20 cellular contexts compared by ENCODE assay signal in the genomic region with DNA sequence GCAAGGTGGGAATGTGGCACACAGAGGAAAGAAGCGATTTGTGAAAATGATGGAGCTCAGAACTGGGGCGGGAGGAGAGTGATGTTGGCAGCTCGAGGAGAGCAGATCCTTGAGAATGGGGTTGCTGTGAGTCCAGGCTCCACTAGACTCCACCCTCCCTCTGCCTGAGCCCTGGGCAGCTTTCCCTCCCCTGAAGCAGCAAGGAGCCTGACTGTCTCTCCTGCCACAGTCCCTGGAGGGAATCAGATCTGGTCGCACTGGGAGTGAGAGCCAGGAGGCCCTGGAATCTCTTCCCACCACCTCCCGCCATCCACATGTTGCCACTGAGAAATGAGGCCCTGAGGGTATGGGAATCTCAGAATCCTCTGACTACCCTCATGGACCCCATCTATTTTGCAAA.
A peak's percentile ranks its signal among the peaks of the same experiment; 100 is the strongest.
DNase-seq lines count a peak whose midpoint lies in the region; ATAC-seq, FAIRE-seq and TF ChIP-seq lines count a peak whose summit lies in the region.
"Had no signal": no experiment of that assay in that cellular context is flagged by ENCODE, and none has a peak within 500 bp of the region (broad histone marks: within the 10 kb centered on the region; RNA-seq: fewer than 3 reads in every experiment).

No MANE protein-coding gene starts in this region.

- TF ChIP-seq RAD21 in K562 (CRISPR knock-in tag; conservative IDR thresholded peaks at IDR 0.05 in 1 of 2, IDR thresholded peaks at IDR 0.05 in 1 of 2), result no peak

- no peak for TF ChIP-seq EP300 in K562 (IDR thresholded peaks at IDR 0.05; ENCODE audit: low read length)

- POLR2A ChIA-PET in HEK293 (lab: Yijun Ruan, JAX), result no interaction called here
- POLR2A ChIA-PET in K562 (lab: Yijun Ruan, JAX), result interaction anchor here (1.0 kb wide), 1 partner anchor 12 kb away, joined by 4 read pairs; no protein-coding TSS in a partner anchor

- peaks cover 0 to 2% (median 2%) of the 10 kb centered on the region in 3 donors for H3K27me3 Mint-ChIP-seq in CD14-positive monocyte (ENCODE audit: low read depth in 3 of 3)
- H3K27me3 Mint-ChIP-seq: CD4-positive, CD25-positive, alpha-beta regulatory T cell had no signal

- no peaks in the 10 kb centered on the region for H3K4me1 Mint-ChIP-seq in CD14-positive monocyte
- H3K4me1 Mint-ChIP-seq: B cell; CD4-positive, CD25-positive, alpha-beta regulatory T cell; CD8-positive, alpha-beta memory T cell had no signal

- TF ChIP-seq POLR2A in K562 (conservative IDR thresholded peaks at IDR 0.05), result no peak

- H3K4me1 ChIP-seq in HEK293 (ENCODE audit: control insufficient read depth, insufficient read depth, low read length) (no peaks in the 10 kb centered on the region), K562 (replicated peaks in 1 of 2; ENCODE audit: control insufficient read depth in 2 of 2, insufficient read depth in 2 of 2, low read length in 2 of 2) (no peaks in the 10 kb centered on the region), neuronal stem cell (ENCODE audit: control insufficient read depth in 2 of 2, insufficient read depth in 1 of 2, low read depth in 1 of 2, low read length in 2 of 2) (peaks cover 0 to 9% of the 10 kb centered on the region in 2 donors)
- H3K4me1 ChIP-seq: BLaER1 treated with 17β-estradiol and CSF1 and Interleukin-3, amounts not matched to agents 10 nM and 100 nM had no signal

- H3K9ac ChIP-seq in K562 (ENCODE audit: insufficient read depth in 1 of 2, low read depth in 2 of 2, low read length in 2 of 2) (peak overlapping the region in 1 of 2 experiments; percentile 38; a peak in 1 of 4 replicates), neuronal stem cell (ENCODE audit: low read depth, low read length, poor library complexity) (no peak overlapping the region)
- H3K9ac ChIP-seq: BLaER1 treated with 17β-estradiol and CSF1 and Interleukin-3, amounts not matched to agents 10 nM and 100 nM had no signal

- H3K27ac ChIP-seq in HEK293 (ENCODE audit: extremely low read depth, low read depth, low read length) (no peak overlapping the region), K562 (ENCODE audit: extremely low read depth, low read depth, low read length) (no peak overlapping the region), neuronal stem cell (replicated peaks; ENCODE audit: low read length) (no peak overlapping the region)
- H3K27ac ChIP-seq: BLaER1 treated with 17β-estradiol and CSF1 and Interleukin-3, amounts not matched to agents 10 nM and 100 nM had no signal

- H3K79me2 ChIP-seq in K562 (ENCODE audit: control insufficient read depth, insufficient read depth, low read length), result no peaks in the 10 kb centered on the region

- H3K9me3 ChIP-seq in HEK293 (ENCODE audit: control insufficient read depth, insufficient read depth, low read depth, low read length) (no peaks in the 10 kb centered on the region), K562 (replicated peaks; ENCODE audit: control insufficient read depth, insufficient read depth, low read depth, low read length) (no peaks in the 10 kb centered on the region), neuronal stem cell (replicated peaks in 1 of 2; ENCODE audit: control insufficient read depth in 2 of 2, insufficient read depth in 1 of 2, low read depth in 1 of 2, low read length in 2 of 2) (no peaks in the 10 kb centered on the region)
- H3K9me3 ChIP-seq: BLaER1 treated with 17β-estradiol and CSF1 and Interleukin-3, amounts not matched to agents 10 nM and 100 nM had no signal

- DNase-seq in CD14-positive monocyte (ENCODE audit: low spot score) (peak; percentile 39), K562 (ENCODE audit: extremely low read depth in 1 of 4, low spot score in 3 of 4) (no peak), neuronal stem cell (ENCODE audit: low spot score) (no peak), GDM1 (lab: John Stamatoyannopoulos, UW) (no peak)
- DNase-seq: CD4-positive, CD25-positive, alpha-beta regulatory T cell; CD8-positive, alpha-beta memory T cell; COR-L47; DMS 273 treated with DMSO at 0.1 percent for 48 hours; DMS53; DND-41; H9 had no signal

- TF ChIP-seq CTCF in CD14-positive monocyte (IDR thresholded peaks at IDR 0.05), result no peak
- no peak for TF ChIP-seq CTCF in HEK293 (tag by site-specific recombination; IDR thresholded peaks at IDR 0.05)
- no peak for TF ChIP-seq CTCF in K562 (IDR thresholded peaks at IDR 0.05 in 2 of 3, conservative IDR thresholded peaks at IDR 0.05 in 1 of 3; ENCODE audit: insufficient read depth in 2 of 3, low read depth in 1 of 3, low read length in 3 of 3)

- no peak overlapping the region for H3K27ac Mint-ChIP-seq in CD14-positive monocyte
- H3K27ac Mint-ChIP-seq: B cell; CD4-positive, CD25-positive, alpha-beta regulatory T cell; CD8-positive, alpha-beta memory T cell; H9 had no signal

- H3K18ac ChIP-seq in neuronal stem cell (ENCODE audit: low read length), result peak overlapping the region; percentile 63

- peaks cover 0 to 2% (median 0%) of the 10 kb centered on the region in 7 donors for H3K9me3 Mint-ChIP-seq in CD14-positive monocyte
- H3K9me3 Mint-ChIP-seq: CD4-positive, CD25-positive, alpha-beta regulatory T cell; CD8-positive, alpha-beta memory T cell; H9 had no signal

- BruUV-seq in K562 (replicated peaks; lab: Mats Ljungman, UMichigan), result no TSS peak

- no peak overlapping the region for H2BK15ac ChIP-seq in neuronal stem cell (ENCODE audit: low read length)

- CTCF ChIA-PET in HEK293 (lab: Yijun Ruan, JAX), result interaction anchor here (1.0 kb wide), 1 partner anchor 12 kb away, joined by 3 read pairs; no protein-coding TSS in a partner anchor
- CTCF ChIA-PET in K562 (lab: Yijun Ruan, JAX; ENCODE audit: low intra/inter-chr PET ratio), result no interaction called here

- no peaks in the 10 kb centered on the region for H3K9me1 ChIP-seq in K562 (ENCODE audit: control insufficient read depth, insufficient read depth, low read length)

- H2BK120ac ChIP-seq in neuronal stem cell (ENCODE audit: low read depth, low read length), result no peak overlapping the region

- H3K23ac ChIP-seq in neuronal stem cell (ENCODE audit: low read depth, low read length, poor library complexity), result no peak overlapping the region

- H3K4ac ChIP-seq in neuronal stem cell (ENCODE audit: low read length), result no peak overlapping the region

- H4K8ac ChIP-seq in neuronal stem cell (ENCODE audit: low read depth, low read length), result no peak overlapping the region

- ATAC-seq in K562, result no peak
- no peak for ATAC-seq in HG03175 (IDR thresholded peaks at IDR 0.05; ENCODE audit: unreplicated experiment)
- ATAC-seq in GM19395 (IDR thresholded peaks at IDR 0.05; ENCODE audit: unreplicated experiment), result no peak

- H3K36me3 ChIP-seq in HEK293 (ENCODE audit: control insufficient read depth in 2 of 2, insufficient read depth in 1 of 2, low read length in 2 of 2) (no peaks in the 10 kb centered on the region), K562 (ENCODE audit: control insufficient read depth, insufficient read depth, low read length) (no peaks in the 10 kb centered on the region), neuronal stem cell (replicated peaks in 1 of 2; ENCODE audit: control insufficient read depth in 2 of 2, insufficient read depth in 2 of 2, low read length in 2 of 2) (no peaks in the 10 kb centered on the region)
- H3K36me3 ChIP-seq: BLaER1 treated with 17β-estradiol and CSF1 and Interleukin-3, amounts not matched to agents 10 nM and 100 nM had no signal

- H2BK12ac ChIP-seq in neuronal stem cell (ENCODE audit: low read length), result no peak overlapping the region

- FAIRE-seq in K562 (lab: Jason Lieb, UNC), result no peak
- FAIRE-seq: G401.6, GM12892, GM18507, H1 had no signal

- H3K4me2 ChIP-seq in K562 (ENCODE audit: insufficient read depth, low read length) (no peak overlapping the region), neuronal stem cell (ENCODE audit: insufficient read depth, low read length, poor library complexity, severe bottlenecking) (no peak overlapping the region)
- H3K4me2 ChIP-seq: BLaER1 treated with 17β-estradiol and CSF1 and Interleukin-3, amounts not matched to agents 10 nM and 100 nM had no signal

- H2BK5ac ChIP-seq in neuronal stem cell (ENCODE audit: low read length), result no peak overlapping the region

- H3K4me3 Mint-ChIP-seq in CD14-positive monocyte, result no peak overlapping the region
- H3K4me3 Mint-ChIP-seq: B cell; CD4-positive, CD25-positive, alpha-beta regulatory T cell; CD8-positive, alpha-beta memory T cell; H9 had no signal

- no peak overlapping the region for H3K14ac ChIP-seq in neuronal stem cell (ENCODE audit: low read length)

- no peaks in the 10 kb centered on the region for H3K36me3 Mint-ChIP-seq in CD14-positive monocyte
- H3K36me3 Mint-ChIP-seq: CD4-positive, CD25-positive, alpha-beta regulatory T cell; CD8-positive, alpha-beta memory T cell had no signal

- H3K27me3 ChIP-seq in K562 (ENCODE audit: control insufficient read depth in 2 of 2, insufficient read depth in 2 of 2, low read length in 2 of 2), result peaks cover 0 to 13% of the 10 kb centered on the region in 2 experiments; a peak in 2 of 5 replicates
- H3K27me3 ChIP-seq in neuronal stem cell (ENCODE audit: control insufficient read depth in 3 of 3, insufficient read depth in 3 of 3, low read depth in 1 of 3, low read length in 3 of 3), result no peaks in the 10 kb centered on the region
- H3K27me3 ChIP-seq: BLaER1 treated with 17β-estradiol and CSF1 and Interleukin-3, amounts not matched to agents 10 nM and 100 nM had no signal

- no peaks in the 10 kb centered on the region for H3K79me1 ChIP-seq in neuronal stem cell (ENCODE audit: low read depth, low read length)

- 0% methylated on average over 5 of the region's 5 CpGs for WGBS in K562 (ENCODE audit: insufficient coverage, low coverage, missing lambda C conversion rate)
- WGBS in neuronal stem cell (ENCODE audit: extremely low coverage in 2 of 2, insufficient read length in 2 of 2, insufficient replicate concordance in 1 of 2), 2 donors, result no CpG with 5 or more reads among the region's 5 CpGs

- in situ Hi-C loops in K562 (cut with MboI), result no loop called here

- H2AK5ac ChIP-seq in neuronal stem cell (ENCODE audit: low read depth, low read length), result peak overlapping the region; percentile 6

- no peak overlapping the region for H3K4me3 ChIP-seq in HEK293 (ENCODE audit: low read depth, low read length)
- no peak overlapping the region for H3K4me3 ChIP-seq in K562
- H3K4me3 ChIP-seq in neuronal stem cell (ENCODE audit: low read length in 2 of 2), result no peak overlapping the region
- H3K4me3 ChIP-seq: BLaER1 treated with 17β-estradiol and CSF1 and Interleukin-3, amounts not matched to agents 10 nM and 100 nM had no signal

- no peak overlapping the region for H4K91ac ChIP-seq in neuronal stem cell (ENCODE audit: low read depth, low read length, poor library complexity)

- H2AFZ ChIP-seq in K562 (ENCODE audit: low read depth, low read length) (no peak overlapping the region), neuronal stem cell (ENCODE audit: low read length) (no peak overlapping the region)

- H4K20me1 ChIP-seq in K562 (replicated peaks; ENCODE audit: control insufficient read depth, insufficient read depth, low read length), result 0 out of 2 replicates have a peak, but pooled peaks cover 10% of the 10 kb centered on the region
- H4K20me1 ChIP-seq: BLaER1 treated with 17β-estradiol and CSF1 and Interleukin-3, amounts not matched to agents 10 nM and 100 nM had no signal

- intact Hi-C loops in CD14-positive monocyte (cut with micrococcal nuclease) (no loop called here), K562 (cut with micrococcal nuclease) (no loop called here)

TF ChIP-seq in HEK293, 187 proteins besides CTCF, POLR2A, EP300 and RAD21 (continues in another document):
- TF ChIP-seq ZIC2 (tag by site-specific recombination; IDR thresholded peaks at IDR 0.05), result 0 out of 2 replicates have a peak, but pooled peaks have one; percentile 10
